1 cellular context compared by ENCODE assay signal in genomic region chr1:111723871-111724270, GRCh38.
TF ChIP-seq lines count a peak whose summit lies in the region.

No MANE protein-coding gene starts in this region.

TF ChIP-seq in GM12878, 131 proteins besides CTCF, POLR2A, EP300 and RAD21:
- TF ChIP-seq KLF5 (IDR thresholded peaks at IDR 0.05; ENCODE audit: partially characterized antibody), result no peak
- TF ChIP-seq SMARCA5 (IDR thresholded peaks at IDR 0.05), result peak; percentile 62; the same call in 1 of the 2 replicates
